23 cellular contexts compared by ENCODE assay signal in genomic region chr14:103007555-103007954, GRCh38. TPM values are rescaled to one million over a fixed set of nuclear protein-coding genes. Genes with fewer than 3 reads are reported as not detected.
DNase-seq lines count a peak whose midpoint lies in the region; ATAC-seq, FAIRE-seq and TF ChIP-seq lines count a peak whose summit lies in the region.
"Had no signal": no experiment of that assay in that cellular context is flagged by ENCODE, and none has a peak within 500 bp of the region (broad histone marks: within the 10 kb centered on the region; RNA-seq: fewer than 3 reads in every experiment).

No MANE protein-coding gene starts in this region.

- no peak overlapping the region for H2BK5ac ChIP-seq in mesenchymal stem cell (ENCODE audit: low read depth, low read length, poor library complexity, severe bottlenecking)

- H4K20me1 ChIP-seq in astrocyte (ENCODE audit: insufficient read depth, low read length) = peaks cover 87% of the 10 kb centered on the region
- H4K20me1 ChIP-seq: BLaER1 had no signal

- H3K9me3 Mint-ChIP-seq in astrocyte (ENCODE audit: unreplicated experiment) = peaks cover 3% of the 10 kb centered on the region
- H3K9me3 Mint-ChIP-seq: activated naive CD4-positive, alpha-beta T cell treated with anti-CD3 and anti-CD28 coated beads, Interleukin-2, amount 50 U/mL, for 72 hours; HFFc6; naive B cell had no signal

- H2AFZ ChIP-seq in astrocyte (ENCODE audit: low read depth, low read length) = no peak overlapping the region
- no peak overlapping the region for H2AFZ ChIP-seq in mesenchymal stem cell (ENCODE audit: low read depth, low read length)

- H3K4ac ChIP-seq in mesenchymal stem cell (ENCODE audit: low read depth in 1 of 2, low read length in 2 of 2) = no peak overlapping the region

- H3K79me2 ChIP-seq in astrocyte (ENCODE audit: insufficient read depth, low read length) = peaks cover 75% of the 10 kb centered on the region

- 94% methylated on average over 14 of the region's 14 CpGs for WGBS in mesenchymal stem cell

- no peak overlapping the region for H3K4me3 ChIP-seq in astrocyte (ENCODE audit: insufficient read depth, low read depth, low read length)
- H3K4me3 ChIP-seq in mesenchymal stem cell (ENCODE audit: insufficient read depth in 1 of 2, low read depth in 1 of 2, low read length in 2 of 2) = no peak overlapping the region
- H3K4me3 ChIP-seq: BLaER1, K562, thoracic aorta had no signal

- no peaks in the 10 kb centered on the region for H3K27me3 Mint-ChIP-seq in astrocyte (ENCODE audit: low read depth, unreplicated experiment)
- H3K27me3 Mint-ChIP-seq: naive B cell, T-helper 17 cell had no signal

- ATAC-seq in activated CD4-positive, CD25-positive, alpha-beta regulatory T cell treated with anti-CD3 and anti-CD28 coated beads, Interleukin-2, amount 50 U/mL, for 24 hours = no peak
- ATAC-seq: activated naive CD4-positive, alpha-beta T cell treated with anti-CD3 and anti-CD28 coated beads, Interleukin-2, amount 50 U/mL, for 72 hours; K562; T-helper 17 cell had no signal

- FAIRE-seq in astrocyte (lab: Jason Lieb, UNC) = no peak
- FAIRE-seq: GM18507, GM19239, K562, keratinocyte had no signal

- DNase-seq in astrocyte (ENCODE audit: low read depth) = no peak
- peak; percentile 49 to 93 (median 82) for DNase-seq in head of caudate nucleus
- no peak for DNase-seq in mesenchymal stem cell
- peak; percentile 86 for DNase-seq in superior temporal gyrus (ENCODE audit: extremely low spot score)
- no peak for DNase-seq in erythroblast (lab: John Stamatoyannopoulos, UW)
- no peak for DNase-seq in SK-N-DZ (ENCODE audit: low spot score)
- DNase-seq: activated CD4-positive, alpha-beta T cell treated with anti-CD3 and anti-CD28 coated beads for 4 hours; central memory CD4-positive, alpha-beta T cell; HFFc6; naive B cell; NCI-H1092; NCI-H2171; stimulated activated CD4-positive, alpha-beta T cell treated with anti-CD3 and anti-CD28 coated beads, Interleukin-2, amount 100 ng/mL, for 24 hours; T-helper 17 cell had no signal

- H3K4me1 Mint-ChIP-seq in astrocyte (ENCODE audit: low read depth, unreplicated experiment) = peaks cover 28% of the 10 kb centered on the region

- H2BK120ac ChIP-seq in mesenchymal stem cell (ENCODE audit: low read depth, low read length) = no peak overlapping the region

- TF ChIP-seq POLR2A in erythroblast (IDR thresholded peaks at IDR 0.05; ENCODE audit: low read length) = no peak

- no peak overlapping the region for H3K14ac ChIP-seq in mesenchymal stem cell (ENCODE audit: low read length in 2 of 2)

- H3K9ac ChIP-seq in astrocyte (ENCODE audit: low read length) (no peak overlapping the region), mesenchymal stem cell (ENCODE audit: low read length) (no peak overlapping the region)
- H3K9ac ChIP-seq: BLaER1 had no signal

- no peak overlapping the region for H3K27ac ChIP-seq in astrocyte (ENCODE audit: low read depth, low read length)
- H3K27ac ChIP-seq in mesenchymal stem cell (ENCODE audit: low read length, poor library complexity, severe bottlenecking) = no peak overlapping the region
- H3K27ac ChIP-seq: BLaER1, epithelial cell of prostate, thoracic aorta had no signal

- no peak overlapping the region for H3K23ac ChIP-seq in mesenchymal stem cell (ENCODE audit: low read length in 2 of 2)

- no peak overlapping the region for H4K8ac ChIP-seq in mesenchymal stem cell (ENCODE audit: low read length)

- TF ChIP-seq CTCF in astrocyte (IDR thresholded peaks at IDR 0.05; ENCODE audit: insufficient read depth, low read depth, low read length) = no peak

- H3K27ac Mint-ChIP-seq in astrocyte (ENCODE audit: unreplicated experiment) = peak overlapping the region; percentile 66
- H3K27ac Mint-ChIP-seq: HFFc6, naive B cell had no signal

- no peak overlapping the region for H3K4me3 Mint-ChIP-seq in astrocyte (ENCODE audit: unreplicated experiment)
- H3K4me3 Mint-ChIP-seq: HFFc6, naive B cell, T-helper 17 cell had no signal

- H2BK15ac ChIP-seq in mesenchymal stem cell (ENCODE audit: low read depth, poor library complexity, severe bottlenecking) = no peak overlapping the region

- H3K4me1 ChIP-seq in astrocyte (ENCODE audit: insufficient read depth, low read length) (peaks cover 23% of the 10 kb centered on the region), mesenchymal stem cell (ENCODE audit: control insufficient read depth, insufficient read depth, low read depth, low read length) (peaks cover 27% of the 10 kb centered on the region)

- H3K79me1 ChIP-seq in mesenchymal stem cell (replicated peaks; ENCODE audit: low read length, poor library complexity, severe bottlenecking) = peaks cover 36% of the 10 kb centered on the region

- H4K91ac ChIP-seq in mesenchymal stem cell (ENCODE audit: low read length) = peak overlapping the region; percentile 47

- no peaks in the 10 kb centered on the region for H3K9me3 ChIP-seq in astrocyte (ENCODE audit: insufficient read depth, low read depth, low read length)
- no peaks in the 10 kb centered on the region for H3K9me3 ChIP-seq in mesenchymal stem cell (ENCODE audit: control insufficient read depth, low read length)
- H3K9me3 ChIP-seq: BLaER1, thoracic aorta had no signal

- intact Hi-C loops in head of caudate nucleus (cut with DNase I) = no loop called here

- H3K27me3 ChIP-seq in astrocyte (ENCODE audit: insufficient read depth, low read length) (no peaks in the 10 kb centered on the region), mesenchymal stem cell (ENCODE audit: control insufficient read depth in 1 of 2, insufficient read depth in 1 of 2, low read length in 2 of 2) (no peaks in the 10 kb centered on the region)
- H3K27me3 ChIP-seq: BLaER1 had no signal

- no peak overlapping the region for H2AK5ac ChIP-seq in mesenchymal stem cell (ENCODE audit: low read length, severe bottlenecking)

- H3K18ac ChIP-seq in mesenchymal stem cell (ENCODE audit: low read depth in 1 of 2, low read length in 2 of 2) = no peak overlapping the region

- H3K36me3 ChIP-seq in astrocyte (ENCODE audit: insufficient read depth, low read length) (peaks cover 7% of the 10 kb centered on the region), mesenchymal stem cell (ENCODE audit: control insufficient read depth in 1 of 2, insufficient read depth in 2 of 2, low read depth in 1 of 2, low read length in 2 of 2) (peaks cover 71 to 75% of the 10 kb centered on the region in 2 experiments)
- H3K36me3 ChIP-seq: BLaER1 had no signal

- H2BK12ac ChIP-seq in mesenchymal stem cell (ENCODE audit: low read length in 2 of 2) = no peak overlapping the region

- peaks cover 33% of the 10 kb centered on the region for H3K36me3 Mint-ChIP-seq in astrocyte (ENCODE audit: low read depth, unreplicated experiment)
- H3K36me3 Mint-ChIP-seq: activated naive CD4-positive, alpha-beta T cell treated with anti-CD3 and anti-CD28 coated beads, Interleukin-2, amount 50 U/mL, for 72 hours had no signal

- H3K4me2 ChIP-seq in astrocyte (ENCODE audit: low read length) (no peak overlapping the region), mesenchymal stem cell (ENCODE audit: low read length, poor library complexity, severe bottlenecking) (no peak overlapping the region)
- H3K4me2 ChIP-seq: BLaER1 had no signal

RNA-seq across cellular contexts. Expression of gene CDC42BPB, which starts 49.8 kb away (rescaled TPM):
- total RNA-seq in astrocyte = 116 and 119 TPM in 2 replicates
- polyA plus RNA-seq in mesenchymal stem cell (2013, experiment 1 of 2) = 64.0 TPM
- 61.5 TPM for polyA plus RNA-seq in mesenchymal stem cell (2013, experiment 2 of 2)
- polyA plus RNA-seq in SK-N-DZ (2014; cell fraction: cytosol; rRNA removed) = 21.7 and 24.8 TPM in 2 replicates
- polyA plus RNA-seq in SK-N-DZ (2014; cell fraction: nucleus; rRNA removed) = 31.2 and 51.5 TPM in 2 replicates

Comparison
In these comparisons a context has a peak if more than half of its experiments do, and no peak if none do; other contexts are left out.
1. DNase-seq: peak in head of caudate nucleus (42 of 42) and superior temporal gyrus (single experiment); none in astrocyte (single experiment), mesenchymal stem cell (single experiment), erythroblast (0 of 2) and SK-N-DZ (single experiment).